ENCODE assay signal across 1 cellular context in the genomic region with DNA sequence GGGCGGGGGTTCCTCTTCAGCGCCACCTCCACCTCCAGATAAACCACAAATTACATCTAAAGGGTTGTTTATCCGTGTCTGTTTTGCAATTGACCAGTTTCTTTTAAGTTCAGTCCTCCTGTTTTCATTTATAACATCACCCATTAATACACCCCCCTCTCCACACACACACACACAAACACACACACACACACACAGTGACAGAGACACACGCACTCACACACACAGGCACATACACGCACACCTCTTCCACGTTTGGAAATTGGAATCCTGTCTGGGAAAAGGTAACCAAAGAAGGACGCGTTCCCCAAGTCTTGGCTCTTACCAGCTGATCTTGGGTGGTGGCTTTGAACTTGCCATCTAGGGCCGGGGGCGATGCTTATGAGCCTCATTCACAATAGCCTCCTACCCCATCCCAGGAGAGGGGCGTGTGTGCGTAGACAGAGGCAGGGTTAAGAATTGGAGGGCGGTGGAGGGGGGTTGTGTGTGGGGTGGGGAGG.
A peak's percentile ranks its signal among the peaks of the same experiment; 100 is the strongest.
TF ChIP-seq lines count a peak whose summit lies in the region.

No MANE protein-coding gene starts in this region.

TF ChIP-seq in H1, 55 proteins besides CTCF, POLR2A, EP300 and RAD21:
- TF ChIP-seq POLR2AphosphoS5 (IDR thresholded peaks at IDR 0.05; ENCODE audit: low read depth, low read length) = 0 out of 2 replicates have a peak, but pooled peaks have one; percentile 1
- TF ChIP-seq HDAC6 (IDR thresholded peaks at IDR 0.05; ENCODE audit: low read depth, low read length) = no peak
